8 cellular contexts compared by ENCODE assay signal in the genomic region with DNA sequence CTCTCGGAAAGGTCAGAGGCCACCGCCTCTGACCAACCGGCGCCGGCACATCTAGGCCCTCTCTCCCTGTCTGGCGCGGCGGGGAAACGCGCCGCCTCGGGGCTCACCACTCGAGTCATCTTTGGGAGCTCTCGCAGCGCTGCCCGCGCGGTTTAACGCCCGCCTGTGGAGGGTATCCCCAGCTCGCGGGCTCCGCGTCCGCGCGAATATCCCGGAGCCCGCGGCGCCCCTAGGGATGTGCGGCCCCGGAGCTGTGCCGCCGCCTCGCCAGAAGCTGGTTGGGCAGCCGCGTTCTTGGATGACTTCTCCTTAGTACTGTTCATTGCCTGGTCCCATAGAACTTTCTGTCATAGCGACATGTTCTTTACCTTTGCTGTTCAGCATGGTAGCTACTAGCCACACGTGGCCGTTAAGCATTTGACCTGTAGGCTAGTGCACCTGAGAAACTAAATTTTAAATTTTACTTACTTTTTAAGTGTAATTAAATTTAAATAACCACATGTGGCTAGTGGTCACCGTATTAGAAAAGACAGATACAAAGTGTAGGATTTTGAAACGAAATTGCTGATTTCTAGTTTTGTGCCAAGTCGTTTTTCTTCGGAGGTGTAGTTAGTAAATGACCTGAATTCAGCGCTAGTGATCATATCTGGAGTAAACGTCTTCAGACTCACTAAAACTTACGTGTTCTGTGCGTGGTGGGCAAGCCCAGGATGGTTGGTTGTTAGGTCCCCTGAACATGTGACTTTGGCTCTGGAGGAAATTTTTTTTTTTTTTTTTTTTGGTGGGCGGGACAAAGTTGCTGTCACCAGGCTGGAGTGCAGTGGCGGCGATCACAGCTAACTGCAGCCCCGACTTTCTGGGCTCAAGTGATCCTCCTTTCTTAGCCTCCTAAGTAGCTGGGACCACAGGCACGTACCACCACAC. TPM values are rescaled to one million over a fixed set of nuclear protein-coding genes. Genes with fewer than 3 reads are reported as not detected.
A peak's percentile ranks its signal among the peaks of the same experiment; 100 is the strongest.
DNase-seq lines count a peak whose midpoint lies in the region; ATAC-seq, FAIRE-seq and TF ChIP-seq lines count a peak whose summit lies in the region.

No MANE protein-coding gene starts in this region.

- ATAC-seq in lower lobe of right lung = peak; percentile 64 to 72

- no peaks in the 10 kb centered on the region for H3K9me2 ChIP-seq in MM.1S (replicated peaks; ENCODE audit: insufficient read depth, low read length)

- H4K20me1 ChIP-seq in MM.1S (ENCODE audit: insufficient read depth, low read length) = no peaks in the 10 kb centered on the region

- FAIRE-seq in G401.6 (lab: Jason Lieb, UNC) = peak; percentile 82

- H3K36me3 ChIP-seq in MM.1S (replicated peaks; ENCODE audit: insufficient read depth, low read length) = peaks cover 4% of the 10 kb centered on the region; the same call in 1 of the 2 replicates
- H3K36me3 ChIP-seq in lower lobe of right lung = peaks cover 31% of the 10 kb centered on the region

- H3K4me3 ChIP-seq in MM.1S (ENCODE audit: low read length) (peak overlapping the region; percentile 97), coronary artery (peak overlapping the region; percentile 92), lower lobe of right lung (peak overlapping the region; percentile 96)

- peak overlapping the region; percentile 67 for H3K4me2 ChIP-seq in MM.1S (ENCODE audit: low read depth, low read length)

- TF ChIP-seq CTCF in MM.1S (IDR thresholded peaks at IDR 0.05; ENCODE audit: low read length) (no peak), coronary artery (IDR thresholded peaks at IDR 0.05) (no peak), lower lobe of right lung (IDR thresholded peaks at IDR 0.05) (peak; percentile 5)

- H3K27me3 ChIP-seq in MM.1S (replicated peaks; ENCODE audit: insufficient read depth, low read length) (no peaks in the 10 kb centered on the region), lower lobe of right lung (ENCODE audit: low read depth) (no peaks in the 10 kb centered on the region)

- H3K27ac ChIP-seq in MM.1S (ENCODE audit: low read length) = peak overlapping the region; percentile 98
- H3K27ac ChIP-seq in coronary artery = peak overlapping the region; percentile 87 to 97
- peak overlapping the region; percentile 99 for H3K27ac ChIP-seq in lower lobe of right lung

- H2AFZ ChIP-seq in MM.1S (ENCODE audit: low read length) = peak overlapping the region; percentile 47

- peaks cover 60% of the 10 kb centered on the region for H3K79me2 ChIP-seq in MM.1S (ENCODE audit: low read length)

- H3K9me3 ChIP-seq in MM.1S (replicated peaks; ENCODE audit: insufficient read depth, low read length) = no peaks in the 10 kb centered on the region
- no peaks in the 10 kb centered on the region for H3K9me3 ChIP-seq in lower lobe of right lung

- intact Hi-C loops in lower lobe of right lung (cut with DNase I) = no loop called here

- peaks cover 33% of the 10 kb centered on the region for H3F3A ChIP-seq in MM.1S (ENCODE audit: insufficient read depth, low read length)

- H3K4me1 ChIP-seq in MM.1S (ENCODE audit: low read length) (no peaks in the 10 kb centered on the region), lower lobe of right lung (peaks cover 26% of the 10 kb centered on the region)

- peak overlapping the region; percentile 95 for H3K9ac ChIP-seq in MM.1S (ENCODE audit: low read length)

- DNase-seq in H4 (ENCODE audit: low spot score) (peak; percentile 37), MM.1S (peak; percentile 86), coronary artery (ENCODE audit: low spot score) (no peak), lower lobe of right lung (no peak), superior temporal gyrus (ENCODE audit: extremely low spot score) (no peak)
- DNase-seq in activated CD4-positive, CD25-positive, alpha-beta regulatory T cell treated with anti-CD3 and anti-CD28 coated beads, Interleukin-2, amount 50 U/mL, for 72 hours = peak; percentile 40
- peak; percentile 29 for DNase-seq in stimulated activated CD8-positive, alpha-beta memory T cell treated with anti-CD3 and anti-CD28 coated beads, Interleukin-15, amount 100 ng/mL, for 24 hours (ENCODE audit: low read depth)

RNA-seq across cellular contexts. Expression of a gene that starts 0.8 kb away (rescaled TPM):
- 62.7 and 82.2 TPM in 2 replicates for total RNA-seq in H4 (2014; rRNA removed; shearing (Covaris generic))
- total RNA-seq in lower lobe of right lung = 87.4 TPM

RNA-seq across cellular contexts. Expression of a gene that starts 20.8 kb away (rescaled TPM):
- total RNA-seq in H4 (2014; rRNA removed; shearing (Covaris generic)) = 11.1 and 15.5 TPM in 2 replicates
- total RNA-seq in lower lobe of right lung = 29.0 TPM

Comparison
In these comparisons a context has a peak if more than half of its experiments do, and no peak if none do; other contexts are left out.
1. DNase-seq: peak in H4 (single experiment), MM.1S (single experiment), activated CD4-positive, CD25-positive, alpha-beta regulatory T cell treated with anti-CD3 and anti-CD28 coated beads, Interleukin-2, amount 50 U/mL, for 72 hours (single experiment) and stimulated activated CD8-positive, alpha-beta memory T cell treated with anti-CD3 and anti-CD28 coated beads, Interleukin-15, amount 100 ng/mL, for 24 hours (single experiment); none in coronary artery (single experiment), lower lobe of right lung (single experiment) and superior temporal gyrus (single experiment).
2. Peak in every context shown above with its lines, with median percentiles within 50 percentile points of each other: H3K27ac ChIP-seq and H3K4me3 ChIP-seq.